8 cellular contexts compared by ENCODE assay signal in genomic region chr14:91374287-91374880, GRCh38. TPM values are rescaled to one million over a fixed set of nuclear protein-coding genes. Genes with fewer than 3 reads are reported as not detected.
DNase-seq lines count a peak whose midpoint lies in the region; ATAC-seq and TF ChIP-seq lines count a peak whose summit lies in the region.

No MANE protein-coding gene starts in this region.

- H3K9me3 ChIP-seq in neural cell (ENCODE audit: low read length) = no peaks in the 10 kb centered on the region

- H3K4me2 ChIP-seq in neural cell (ENCODE audit: low read length) = no peak overlapping the region

- no peaks in the 10 kb centered on the region for H3F3A ChIP-seq in neural cell (ENCODE audit: insufficient read depth, low read length, poor library complexity, severe bottlenecking)

- H3K27me3 Mint-ChIP-seq in activated T-helper 17 cell treated with anti-CD3 and anti-CD28 coated beads, Interleukin-2, amount 50 U/mL, for 72 hours = no peaks in the 10 kb centered on the region

- ATAC-seq in activated T-helper 17 cell treated with anti-CD3 and anti-CD28 coated beads, Interleukin-2, amount 50 U/mL, for 72 hours (replicated peaks) = no peak
- no peak for ATAC-seq in HG02970 (IDR thresholded peaks at IDR 0.05; ENCODE audit: low FRiP score, unreplicated experiment)

- peaks cover 58% of the 10 kb centered on the region for H3K36me3 Mint-ChIP-seq in activated T-helper 17 cell treated with anti-CD3 and anti-CD28 coated beads, Interleukin-2, amount 50 U/mL, for 72 hours (ENCODE audit: low read depth)

- peak overlapping the region; percentile 35 for H3K4me3 ChIP-seq in Jurkat, Clone E6-1 (ENCODE audit: low read length)
- H3K4me3 ChIP-seq in neural cell (ENCODE audit: low read length) = no peak overlapping the region

- H3K9ac ChIP-seq in neural cell (ENCODE audit: low read length) = peak overlapping the region; percentile 5

- peaks cover 75% of the 10 kb centered on the region for H3K4me1 Mint-ChIP-seq in activated T-helper 17 cell treated with anti-CD3 and anti-CD28 coated beads, Interleukin-2, amount 50 U/mL, for 72 hours

- no peaks in the 10 kb centered on the region for H3K27me3 ChIP-seq in neural cell (ENCODE audit: insufficient read depth, low read depth, low read length)

- H3K79me2 ChIP-seq in neural cell (replicated peaks; ENCODE audit: insufficient read depth, low read length) = peaks cover 43% of the 10 kb centered on the region

- no peak overlapping the region for H2AFZ ChIP-seq in neural cell (ENCODE audit: low read depth, low read length)

- H3K27ac ChIP-seq in neural cell (ENCODE audit: low read length) = no peak overlapping the region

- DNase-seq in NCI-H524 (lab: John Stamatoyannopoulos, UW) (peak; percentile 49 to 74), NCI-H524 treated with DMSO at 0.1 percent for 48 hours (lab: John Stamatoyannopoulos, UW) (no peak), iPS-NIHi11 (ENCODE audit: low spot score) (no peak), head of caudate nucleus (no peak)
- DNase-seq in Jurkat, Clone E6-1 (ENCODE audit: low read depth, low spot score) = no peak

- intact Hi-C loops in head of caudate nucleus (cut with DNase I) = no loop called here

- peak overlapping the region; percentile 91 for H3K27ac Mint-ChIP-seq in activated T-helper 17 cell treated with anti-CD3 and anti-CD28 coated beads, Interleukin-2, amount 50 U/mL, for 72 hours

- no peak for TF ChIP-seq RAD21 in neural cell (conservative IDR thresholded peaks at IDR 0.05)

- no peaks in the 10 kb centered on the region for H3K36me3 ChIP-seq in neural cell (ENCODE audit: insufficient read depth, low read length)

- H3K4me3 Mint-ChIP-seq in activated T-helper 17 cell treated with anti-CD3 and anti-CD28 coated beads, Interleukin-2, amount 50 U/mL, for 72 hours = peak overlapping the region; percentile 94

- H3K9me2 ChIP-seq in neural cell (ENCODE audit: insufficient read depth, low read length) = no peaks in the 10 kb centered on the region

- H3K9me3 Mint-ChIP-seq in activated T-helper 17 cell treated with anti-CD3 and anti-CD28 coated beads, Interleukin-2, amount 50 U/mL, for 72 hours = no peaks in the 10 kb centered on the region

- TF ChIP-seq CTCF in neural cell (IDR thresholded peaks at IDR 0.05; ENCODE audit: poor library complexity, severe bottlenecking) = no peak

- H4K20me1 ChIP-seq in neural cell (ENCODE audit: insufficient read depth) = no peaks in the 10 kb centered on the region

- TF ChIP-seq EP300 in neural cell (conservative IDR thresholded peaks at IDR 0.05; ENCODE audit: poor library complexity, severe bottlenecking) = no peak

TF ChIP-seq in neural cell, 6 proteins besides CTCF, POLR2A, EP300 and RAD21:
- no peak for TF ChIP-seq SMC3 (conservative IDR thresholded peaks at IDR 0.05; ENCODE audit: poor library complexity)
- no peak for TF ChIP-seq TAF1 (IDR thresholded peaks at IDR 0.05; ENCODE audit: low read depth)
- TF ChIP-seq REST (IDR thresholded peaks at IDR 0.05; ENCODE audit: borderline replicate concordance) = no peak
- TF ChIP-seq POLR2AphosphoS5 (IDR thresholded peaks at IDR 0.05) = no peak
- no peak for TF ChIP-seq EZH2 (IDR thresholded peaks at IDR 0.05; ENCODE audit: borderline replicate concordance, insufficient read depth, low read length, poor library complexity, severe bottlenecking)
- no peak for TF ChIP-seq MXI1 (conservative IDR thresholded peaks at IDR 0.05; ENCODE audit: poor library complexity, severe bottlenecking)

RNA-seq across cellular contexts. Expression of gene CCDC88C, which starts 43.2 kb away (rescaled TPM):
- 52.9 TPM for polyA plus RNA-seq in Jurkat, Clone E6-1 (2012; ENCODE audit: insufficient read depth, insufficient read length)
- 100 to 1,000 TPM; 143 to 172 TPM for total RNA-seq in activated T-helper 17 cell treated with anti-CD3 and anti-CD28 coated beads, Interleukin-2, amount 50 U/mL, for 72 hours
- polyA plus RNA-seq in neural cell = 20.1 and 33.8 TPM in 2 replicates
- 67.4 and 72.3 TPM in 2 replicates for polyA minus RNA-seq in neural cell

Comparison
In these comparisons a context has a peak if more than half of its experiments do, and no peak if none do; other contexts are left out.
1. DNase-seq: peak in NCI-H524 (2 of 2); none in NCI-H524 treated with DMSO at 0.1 percent for 48 hours (single experiment), Jurkat, Clone E6-1 (single experiment), iPS-NIHi11 (single experiment) and head of caudate nucleus (0 of 42).